In the genomic region with DNA sequence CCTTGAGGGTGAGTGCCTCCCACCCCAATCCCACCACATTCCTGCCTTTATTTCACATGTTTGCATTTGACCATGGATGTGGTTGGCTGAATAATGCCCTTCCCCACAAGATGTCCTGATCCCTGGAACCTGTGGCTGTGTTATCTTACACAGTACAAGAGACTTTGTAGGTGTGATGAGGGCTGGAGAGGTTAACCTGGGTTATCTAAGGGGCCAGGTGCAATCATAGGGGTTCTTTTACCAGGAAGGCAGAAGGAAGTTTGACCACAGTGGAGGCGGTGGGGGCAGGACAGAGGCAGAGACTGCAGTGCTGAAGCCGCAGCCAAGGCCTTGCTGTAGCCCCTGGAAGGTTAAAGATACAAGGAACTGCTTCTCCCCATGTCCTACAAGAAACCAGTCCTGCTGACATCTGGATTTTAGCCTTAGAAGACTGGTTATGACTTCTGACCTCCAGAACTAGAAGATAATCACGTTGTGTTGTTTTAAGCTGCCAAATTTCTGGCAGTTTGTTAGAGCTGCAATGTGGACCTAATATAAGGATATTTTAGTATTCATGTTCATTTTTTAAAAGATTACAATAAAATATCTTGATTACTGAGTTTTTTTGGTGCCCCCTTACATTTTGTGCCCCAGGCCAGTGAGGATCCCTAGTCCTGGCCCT, we compare ENCODE assay signal across 28 cellular contexts.
DNase-seq lines count a peak whose midpoint lies in the region; ATAC-seq and TF ChIP-seq lines count a peak whose summit lies in the region.
"Had no signal": no experiment of that assay in that cellular context is flagged by ENCODE, and none has a peak within 500 bp of the region (broad histone marks: within the 10 kb centered on the region; RNA-seq: fewer than 3 reads in every experiment).

No MANE protein-coding gene starts in this region.

- H3K14ac ChIP-seq in H9 (ENCODE audit: insufficient read depth, low read length): no peak overlapping the region

- H3K23ac ChIP-seq in H9 (ENCODE audit: insufficient read length, low read depth, low read length): no peak overlapping the region

- H3K36me3 Mint-ChIP-seq in H9 (ENCODE audit: insufficient read depth in 1 of 3, low read depth in 3 of 3) (peaks cover 7 to 12% (median 8%) of the 10 kb centered on the region in 3 experiments; a peak in 5 of 7 replicates), nephron progenitor cell (ENCODE audit: low read depth) (no peaks in the 10 kb centered on the region)
- H3K36me3 Mint-ChIP-seq: activated naive CD8-positive, alpha-beta T cell; CD4-positive, alpha-beta memory T cell; neural progenitor cell had no signal

- no peak overlapping the region for H2BK20ac ChIP-seq in H9 (ENCODE audit: low read depth, low read length, poor library complexity, severe bottlenecking)

- no peak overlapping the region for H4K91ac ChIP-seq in H9 (ENCODE audit: insufficient read length, low read depth, low read length)

- POLR2A ChIA-PET in RWPE1 (lab: Yijun Ruan, JAX; ENCODE audit: low non-redundant PET): no interaction called here

- no peak overlapping the region for H2BK120ac ChIP-seq in H9 (ENCODE audit: low read depth, low read length, poor library complexity, severe bottlenecking)

- WGBS in H9 (ENCODE audit: extremely low coverage, insufficient read length, low lambda C conversion rate): no CpG with 5 or more reads among the region's 3 CpGs

- H3K79me2 ChIP-seq in H9 (ENCODE audit: insufficient read depth, low read length): no peaks in the 10 kb centered on the region

- TF ChIP-seq CTCF in H9 (conservative IDR thresholded peaks at IDR 0.05) (no peak), WERI-Rb-1 (IDR thresholded peaks at IDR 0.05; ENCODE audit: low read depth, low read length) (no peak), nephron progenitor cell (IDR thresholded peaks at IDR 0.05) (no peak), RWPE1 (conservative IDR thresholded peaks at IDR 0.05; ENCODE audit: low read depth) (no peak)

- H2BK12ac ChIP-seq in H9 (ENCODE audit: insufficient read length, low read depth, low read length): no peak overlapping the region

- no peak overlapping the region for H2AK5ac ChIP-seq in H9 (ENCODE audit: insufficient read length, low read length)

- no peaks in the 10 kb centered on the region for H4K20me1 ChIP-seq in H9 (ENCODE audit: control insufficient read depth, insufficient read depth, insufficient read length)

- H3K9me3 Mint-ChIP-seq in H9 (peaks cover 0 to 4% of the 10 kb centered on the region in 2 experiments; a peak in 2 of 5 replicates), nephron progenitor cell (peaks cover 5% of the 10 kb centered on the region)
- H3K9me3 Mint-ChIP-seq: activated T-helper 1 cell treated with anti-CD3 and anti-CD28 coated beads, Interleukin-12 subunit alpha, Interleukin-12 subunit beta, Interleukin-2, Interleukin-4 antibody, amounts not matched to agents 30 ng/mL and 10 ng/mL and 1 ng/mL, durations not matched to agents 14 hours and 24 hours and 36 hours; CD4-positive, alpha-beta memory T cell; stimulated activated naive B cell treated with anti-CD40 and anti-IgM and Interleukin-4, amounts not matched to agents 10 μg/mL and 1 μg/mL and 100 μg/mL, for 72 hours; T-helper 1 cell treated with Interleukin-12 subunit alpha and Interleukin-12 subunit beta and Interleukin-4 antibody, amounts not matched to agents 30 μg/mL and 1 μg/mL, for 36 hours had no signal

- no peaks in the 10 kb centered on the region for H3K9me3 ChIP-seq in H9 (ENCODE audit: control insufficient read depth, low read depth, low read length)
- no peaks in the 10 kb centered on the region for H3K9me3 ChIP-seq in WERI-Rb-1 (ENCODE audit: severe bottlenecking)
- H3K9me3 ChIP-seq: left lung, mucosa of descending colon, psoas muscle, SJSA1, thoracic aorta had no signal

- H2BK5ac ChIP-seq in H9 (ENCODE audit: insufficient read length, low read length): no peak overlapping the region

- no peak overlapping the region for H2AFZ ChIP-seq in H9 (ENCODE audit: low read length)
- H2AFZ ChIP-seq: neural progenitor cell had no signal

- peaks cover 11% of the 10 kb centered on the region for H3K4me1 ChIP-seq in H9 (ENCODE audit: insufficient read depth, low read length)
- H3K4me1 ChIP-seq: left lung, SJSA1 had no signal

- no peak overlapping the region for H3K18ac ChIP-seq in H9 (ENCODE audit: insufficient read length, low read depth, low read length)

- no peaks in the 10 kb centered on the region for H3K27me3 Mint-ChIP-seq in H9 (ENCODE audit: low read depth)
- peaks cover 7% of the 10 kb centered on the region for H3K27me3 Mint-ChIP-seq in nephron progenitor cell (ENCODE audit: low read depth, poor library complexity)
- H3K27me3 Mint-ChIP-seq: activated naive CD8-positive, alpha-beta T cell; CD4-positive, alpha-beta memory T cell; stimulated activated naive B cell treated with anti-CD40 and anti-IgM and Interleukin-4, amounts not matched to agents 10 μg/mL and 1 μg/mL and 100 μg/mL, for 72 hours had no signal

- no peak overlapping the region for H3K4me3 Mint-ChIP-seq in H9
- no peak overlapping the region for H3K4me3 Mint-ChIP-seq in nephron progenitor cell
- H3K4me3 Mint-ChIP-seq: activated naive CD8-positive, alpha-beta T cell; activated T-helper 1 cell treated with anti-CD3 and anti-CD28 coated beads, Interleukin-12 subunit alpha, Interleukin-12 subunit beta, Interleukin-2, Interleukin-4 antibody, amounts not matched to agents 30 ng/mL and 10 ng/mL and 1 ng/mL, durations not matched to agents 14 hours and 24 hours and 36 hours; CD4-positive, alpha-beta memory T cell; neural progenitor cell; stimulated activated naive B cell treated with anti-CD40 and anti-IgM and Interleukin-4, amounts not matched to agents 10 μg/mL and 1 μg/mL and 100 μg/mL, for 72 hours; T-helper 1 cell treated with Interleukin-12 subunit alpha and Interleukin-12 subunit beta and Interleukin-4 antibody, amounts not matched to agents 30 μg/mL and 1 μg/mL, for 36 hours had no signal

- no peak for ATAC-seq in HG02870 (IDR thresholded peaks at IDR 0.05; ENCODE audit: unreplicated experiment)
- no peak for ATAC-seq in HG02852 (IDR thresholded peaks at IDR 0.05; ENCODE audit: unreplicated experiment)
- ATAC-seq: foreskin keratinocyte; left lung; mucosa of descending colon; psoas muscle; stimulated activated naive B cell treated with anti-CD40 and anti-IgM and Interleukin-4, amounts not matched to agents 10 μg/mL and 1 μg/mL and 100 μg/mL, for 72 hours had no signal

- H4K5ac ChIP-seq in H9 (ENCODE audit: insufficient read length, low read depth, low read length): no peak overlapping the region

- H3K27me3 ChIP-seq in H9 (ENCODE audit: insufficient read depth, low read length) (no peaks in the 10 kb centered on the region; the same call in 1 of the 2 replicates), WERI-Rb-1 (ENCODE audit: insufficient read depth, low read depth, severe bottlenecking) (no peaks in the 10 kb centered on the region)
- H3K27me3 ChIP-seq: foreskin keratinocyte, SJSA1 had no signal

- no peak overlapping the region for H3K4me2 ChIP-seq in H9 (ENCODE audit: insufficient read depth, insufficient read length, low read length)
- H3K4me2 ChIP-seq: neural progenitor cell had no signal

- H3K23me2 ChIP-seq in H9 (ENCODE audit: insufficient read length, low read depth, low read length, poor library complexity, severe bottlenecking): no peaks in the 10 kb centered on the region

- no peak overlapping the region for H3K56ac ChIP-seq in H9 (ENCODE audit: insufficient read length, low read depth, low read length)

- no peak overlapping the region for H3K4ac ChIP-seq in H9 (ENCODE audit: low read depth, low read length)

- no peak overlapping the region for H3K4me3 ChIP-seq in WERI-Rb-1 (ENCODE audit: low read depth, low read length)
- H3K4me3 ChIP-seq: left lung, mucosa of descending colon, neural progenitor cell, psoas muscle, SJSA1, thoracic aorta had no signal

- no peak overlapping the region for H4K8ac ChIP-seq in H9 (replicated peaks; ENCODE audit: insufficient read length, low read depth, low read length)

- H3K27ac ChIP-seq in H9 (ENCODE audit: insufficient read length, low read depth, low read length) (no peak overlapping the region), WERI-Rb-1 (no peak overlapping the region), RWPE1 (no peak overlapping the region; the same call in none of the 2 replicates)
- H3K27ac ChIP-seq: foreskin keratinocyte, left lung, neural progenitor cell, psoas muscle, SJSA1, thoracic aorta had no signal

- H2BK15ac ChIP-seq in H9 (ENCODE audit: low read depth, low read length): no peak overlapping the region

- no peaks in the 10 kb centered on the region for H3K36me3 ChIP-seq in WERI-Rb-1
- H3K36me3 ChIP-seq: left lung, neural progenitor cell, SJSA1, thoracic aorta had no signal

- no peak overlapping the region for H3K9ac ChIP-seq in H9 (ENCODE audit: extremely low read depth, insufficient read length, low read length)
- H3K9ac ChIP-seq: neural progenitor cell had no signal

- H3K27ac Mint-ChIP-seq in H9: peak overlapping the region in 2 of 3 experiments; percentile 46 to 86; a peak in 2 of 7 replicates
- peak overlapping the region; percentile 65 for H3K27ac Mint-ChIP-seq in nephron progenitor cell
- H3K27ac Mint-ChIP-seq: activated naive CD8-positive, alpha-beta T cell; activated T-helper 1 cell treated with anti-CD3 and anti-CD28 coated beads, Interleukin-12 subunit alpha, Interleukin-12 subunit beta, Interleukin-2, Interleukin-4 antibody, amounts not matched to agents 30 ng/mL and 10 ng/mL and 1 ng/mL, durations not matched to agents 14 hours and 24 hours and 36 hours; CD4-positive, alpha-beta memory T cell; neural progenitor cell; stimulated activated naive B cell treated with anti-CD40 and anti-IgM and Interleukin-4, amounts not matched to agents 10 μg/mL and 1 μg/mL and 100 μg/mL, for 72 hours; T-helper 1 cell treated with Interleukin-12 subunit alpha and Interleukin-12 subunit beta and Interleukin-4 antibody, amounts not matched to agents 30 μg/mL and 1 μg/mL, for 36 hours had no signal

- CTCF ChIA-PET in RWPE1 (lab: Yijun Ruan, JAX): no interaction called here

- H3K4me1 Mint-ChIP-seq in H9: peaks cover 28 to 33% of the 10 kb centered on the region in 2 experiments
- H3K4me1 Mint-ChIP-seq in nephron progenitor cell: peaks cover 68% of the 10 kb centered on the region
- H3K4me1 Mint-ChIP-seq: CD4-positive, alpha-beta memory T cell; stimulated activated naive B cell treated with anti-CD40 and anti-IgM and Interleukin-4, amounts not matched to agents 10 μg/mL and 1 μg/mL and 100 μg/mL, for 72 hours had no signal

- H3T11ph ChIP-seq in H9 (ENCODE audit: low read length): no peak overlapping the region

- DNase-seq in CMK (ENCODE audit: low read depth): peak; percentile 97
- DNase-seq in H9: no peak
- peak; percentile 3 for DNase-seq in WERI-Rb-1
- DNase-seq in nephron progenitor cell: no peak
- no peak for DNase-seq in RWPE1 (ENCODE audit: low spot score)
- DNase-seq: activated CD4-positive, CD25-positive, alpha-beta regulatory T cell; CD4-positive, alpha-beta memory T cell; cerebellar nuclear complex; DMS53; effector CD4-positive, alpha-beta T cell; foreskin keratinocyte; GDM1; NCI-H1417 treated with DMSO at 0.1 percent for 48 hours; NCI-H2171; NCI-H524; psoas muscle; stimulated activated CD4-positive, alpha-beta T cell treated with anti-CD3 and anti-CD28 coated beads, Interleukin-1b, Interleukin-23, amount 100 ng/mL, for 48 hours; stimulated activated naive B cell treated with anti-CD40 and anti-IgM and Interleukin-4, amounts not matched to agents 10 μg/mL and 1 μg/mL and 100 μg/mL, for 72 hours had no signal

- H3K79me1 ChIP-seq in H9 (ENCODE audit: insufficient read depth, low read depth, low read length, poor library complexity, severe bottlenecking): no peaks in the 10 kb centered on the region

Comparison
In these comparisons a context has a peak if more than half of its experiments do, and no peak if none do; other contexts are left out.
1. DNase-seq: peak in CMK (single experiment) and WERI-Rb-1 (single experiment); none in H9 (single experiment), nephron progenitor cell (single experiment) and RWPE1 (single experiment).